ENCODE assay signal across 1 cellular context in the genomic region with DNA sequence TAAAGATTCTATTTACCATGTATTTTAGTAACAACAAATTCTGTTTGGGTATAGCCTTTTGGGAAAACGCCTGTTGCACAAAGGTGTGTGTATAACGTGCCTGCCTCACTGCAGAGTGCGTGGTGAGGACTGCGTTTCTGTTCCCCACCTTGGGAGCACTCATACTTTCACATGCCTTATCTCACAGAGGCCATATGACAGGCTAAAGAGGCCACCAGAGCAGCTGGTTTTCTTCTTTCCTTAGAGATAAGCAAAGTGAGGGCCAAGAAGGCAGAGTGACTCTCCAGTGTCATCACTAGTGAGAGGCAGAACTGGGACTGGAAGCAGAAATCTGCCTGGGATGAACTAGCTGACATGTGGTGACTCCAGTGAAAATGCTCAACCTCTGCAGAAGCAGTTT.
TF ChIP-seq lines count a peak whose summit lies in the region.

No MANE protein-coding gene starts in this region.

TF ChIP-seq in K562, 482 proteins besides CTCF, POLR2A, EP300 and RAD21 (continued from another document and continues in another):
- TF ChIP-seq, protein P1, sequence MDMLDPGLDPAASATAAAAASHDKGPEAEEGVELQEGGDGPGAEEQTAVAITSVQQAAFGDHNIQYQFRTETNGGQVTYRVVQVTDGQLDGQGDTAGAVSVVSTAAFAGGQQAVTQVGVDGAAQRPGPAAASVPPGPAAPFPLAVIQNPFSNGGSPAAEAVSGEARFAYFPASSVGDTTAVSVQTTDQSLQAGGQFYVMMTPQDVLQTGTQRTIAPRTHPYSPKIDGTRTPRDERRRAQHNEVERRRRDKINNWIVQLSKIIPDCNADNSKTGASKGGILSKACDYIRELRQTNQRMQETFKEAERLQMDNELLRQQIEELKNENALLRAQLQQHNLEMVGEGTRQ (CRISPR knock-in tag; IDR thresholded peaks at IDR 0.05): no peak
- no peak for TF ChIP-seq SUPT5H (IDR thresholded peaks at IDR 0.05)
- TF ChIP-seq RB1 (IDR thresholded peaks at IDR 0.05; ENCODE audit: low read depth): no peak
- TF ChIP-seq ZNF589 (CRISPR knock-in tag; IDR thresholded peaks at IDR 0.05; ENCODE audit: low read depth): 0 out of 2 replicates have a peak, but pooled peaks have one; percentile 34
- no peak for TF ChIP-seq ADNP (tag; IDR thresholded peaks at IDR 0.05)
- TF ChIP-seq SRSF7 (optimal IDR thresholded peaks at IDR 0.05; ENCODE audit: low read depth, low read length): no peak
- TF ChIP-seq MCM5 (IDR thresholded peaks at IDR 0.05; ENCODE audit: low read depth): no peak
- no peak for TF ChIP-seq DIDO1 (tag; IDR thresholded peaks at IDR 0.05; ENCODE audit: low read depth)
- TF ChIP-seq POLR2G (IDR thresholded peaks at IDR 0.05; ENCODE audit: low read depth, low read length): no peak
- TF ChIP-seq ETV1 (tag; conservative IDR thresholded peaks at IDR 0.05; ENCODE audit: low read depth): 0 out of 2 replicates have a peak, but pooled peaks have one; percentile 18
- TF ChIP-seq CHD7 (IDR thresholded peaks at IDR 0.05; ENCODE audit: low read depth, low read length): no peak
- no peak for TF ChIP-seq ATF2 (CRISPR knock-in tag; IDR thresholded peaks at IDR 0.05)
- TF ChIP-seq VEZF1 (CRISPR knock-in tag; IDR thresholded peaks at IDR 0.05): peak; percentile 24; the same call in 1 of the 2 replicates
- no peak for TF ChIP-seq SNAPC5 (CRISPR knock-in tag; IDR thresholded peaks at IDR 0.05)
- TF ChIP-seq NR1H2 (CRISPR knock-in tag; IDR thresholded peaks at IDR 0.05): no peak
- no peak for TF ChIP-seq SETDB1 (IDR thresholded peaks at IDR 0.05; ENCODE audit: low read length)
- TF ChIP-seq KAT2B (IDR thresholded peaks at IDR 0.05; ENCODE audit: low read depth, low read length): no peak
- TF ChIP-seq, protein P2, sequence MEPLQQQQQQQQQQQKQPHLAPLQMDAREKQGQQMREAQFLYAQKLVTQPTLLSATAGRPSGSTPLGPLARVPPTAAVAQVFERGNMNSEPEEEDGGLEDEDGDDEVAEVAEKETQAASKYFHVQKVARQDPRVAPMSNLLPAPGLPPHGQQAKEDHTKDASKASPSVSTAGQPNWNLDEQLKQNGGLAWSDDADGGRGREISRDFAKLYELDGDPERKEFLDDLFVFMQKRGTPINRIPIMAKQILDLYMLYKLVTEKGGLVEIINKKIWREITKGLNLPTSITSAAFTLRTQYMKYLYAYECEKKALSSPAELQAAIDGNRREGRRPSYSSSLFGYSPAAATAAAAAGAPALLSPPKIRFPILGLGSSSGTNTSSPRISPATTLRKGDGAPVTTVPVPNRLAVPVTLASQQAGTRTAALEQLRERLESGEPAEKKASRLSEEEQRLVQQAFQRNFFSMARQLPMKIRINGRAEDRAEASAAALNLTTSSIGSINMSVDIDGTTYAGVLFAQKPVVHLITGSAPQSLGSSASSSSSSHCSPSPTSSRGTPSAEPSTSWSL (CRISPR knock-in tag; IDR thresholded peaks at IDR 0.05; ENCODE audit: borderline replicate concordance): no peak
- TF ChIP-seq SOX6 (IDR thresholded peaks at IDR 0.05): peak; percentile 55; the same call in 1 of the 2 replicates
- TF ChIP-seq ATF1 (CRISPR knock-in tag; IDR thresholded peaks at IDR 0.05): no peak
- 0 out of 2 replicates have a peak, but pooled peaks have one; percentile 9 for TF ChIP-seq ATF1 (tag; IDR thresholded peaks at IDR 0.05)
- peak; percentile 77 for TF ChIP-seq KLF16 (IDR thresholded peaks at IDR 0.05)
- no peak for TF ChIP-seq GATAD2B (IDR thresholded peaks at IDR 0.05; ENCODE audit: borderline replicate concordance)
- no peak for TF ChIP-seq ELF2 (CRISPR knock-in tag; IDR thresholded peaks at IDR 0.05)
- no peak for TF ChIP-seq ZNF318 (IDR thresholded peaks at IDR 0.05; ENCODE audit: borderline replicate concordance in 1 of 2, low read depth in 1 of 2)
- TF ChIP-seq CSDE1 (IDR thresholded peaks at IDR 0.05): no peak
